8 cellular contexts compared by ENCODE assay signal in genomic region chr10:45734867-45735266, GRCh38. TPM values are rescaled to one million over a fixed set of nuclear protein-coding genes. Genes with fewer than 3 reads are reported as not detected.
DNase-seq lines count a peak whose midpoint lies in the region; ATAC-seq and TF ChIP-seq lines count a peak whose summit lies in the region.
"Not testable (repeated sequence)": the region's sequence is repeated elsewhere in the genome, so short reads cannot be mapped to it uniquely, and the experiment has no call there.

No MANE protein-coding gene starts in this region.

- not testable (repeated sequence) for H3K27ac ChIP-seq in IMR-90 (ENCODE audit: insufficient read depth, low read length); endodermal cell (ENCODE audit: low read depth, low read length); heart left ventricle; lower lobe of right lung; psoas muscle

- TF ChIP-seq RAD21 in IMR-90 (IDR thresholded peaks at IDR 0.05; ENCODE audit: low read length): not testable (repeated sequence)

- not testable (repeated sequence) for H3K79me1 ChIP-seq in IMR-90 (ENCODE audit: low read depth in 1 of 2, low read length in 2 of 2)

- not testable (repeated sequence) for H2AFZ ChIP-seq in IMR-90 (replicated peaks; ENCODE audit: low read length, poor library complexity)

- H3K9me3 ChIP-seq in IMR-90 (ENCODE audit: control insufficient read depth, insufficient read depth, low read length); endodermal cell (ENCODE audit: control insufficient read depth, low read length); heart left ventricle; lower lobe of right lung; psoas muscle: not testable (repeated sequence)

- peak; percentile 11 for TF ChIP-seq CTCF in AG09309 (IDR thresholded peaks at IDR 0.05; ENCODE audit: control insufficient read depth, insufficient read depth, low read depth, low read length, missing control alignments)
- 0 out of 2 replicates have a peak, but pooled peaks have one; percentile 19 for TF ChIP-seq CTCF in IMR-90 (conservative IDR thresholded peaks at IDR 0.05; ENCODE audit: low read depth, low read length)
- TF ChIP-seq CTCF in endodermal cell (conservative IDR thresholded peaks at IDR 0.05): peak; percentile 44
- peak in 10 of 12 donors; percentile 6 to 47 (median 16) for TF ChIP-seq CTCF in heart left ventricle (IDR thresholded peaks at IDR 0.05)
- TF ChIP-seq CTCF in lower lobe of right lung (IDR thresholded peaks at IDR 0.05): peak; percentile 24
- peak; percentile 24 for TF ChIP-seq CTCF in psoas muscle (IDR thresholded peaks at IDR 0.05)

- not testable (repeated sequence) for H2BK15ac ChIP-seq in IMR-90 (ENCODE audit: low read depth, low read length)

- TF ChIP-seq POLR2A in IMR-90 (IDR thresholded peaks at IDR 0.05; ENCODE audit: low read depth, low read length); heart left ventricle (IDR thresholded peaks at IDR 0.05): not testable (repeated sequence)

- not testable (repeated sequence) for H4K8ac ChIP-seq in IMR-90 (ENCODE audit: low read depth in 2 of 2, low read length in 2 of 2)

- not testable (repeated sequence) for H3K4me3 ChIP-seq in AG09309 (ENCODE audit: control insufficient read depth, low read depth, low read length); IMR-90 (ENCODE audit: insufficient read depth, low read depth, low read length); endodermal cell (ENCODE audit: low read length); heart left ventricle; lower lobe of right lung; psoas muscle

- not testable (repeated sequence) for H3K36me3 ChIP-seq in IMR-90 (ENCODE audit: control insufficient read depth, insufficient read depth, low read length); endodermal cell (ENCODE audit: control insufficient read depth, insufficient read depth, low read length)
- H3K36me3 ChIP-seq in heart left ventricle (peaks cover 0 to 44% (median 27%) of the 10 kb centered on the region in 9 donors), lower lobe of right lung (peaks cover 28% of the 10 kb centered on the region), psoas muscle (ENCODE audit: insufficient read depth in 1 of 2, low read depth in 1 of 2) (peaks cover 0 to 18% of the 10 kb centered on the region in 2 donors)

- not testable (repeated sequence) for H4K20me1 ChIP-seq in IMR-90 (ENCODE audit: insufficient read depth, low read length)

- not testable (repeated sequence) for H4K5ac ChIP-seq in IMR-90 (ENCODE audit: low read depth, low read length)

- H3K27me3 ChIP-seq in IMR-90 (ENCODE audit: control insufficient read depth, insufficient read depth, low read length); endodermal cell (ENCODE audit: control insufficient read depth, insufficient read depth, low read length, poor library complexity, severe bottlenecking); heart left ventricle; lower lobe of right lung (ENCODE audit: low read depth); psoas muscle (ENCODE audit: insufficient read depth in 3 of 3, low read length in 2 of 3): not testable (repeated sequence)

- not testable (repeated sequence) for H2AK9ac ChIP-seq in IMR-90 (replicated peaks; ENCODE audit: low read depth, low read length, poor library complexity)

- not testable (repeated sequence) for H3K18ac ChIP-seq in IMR-90 (ENCODE audit: low read depth, low read length)

- intact Hi-C loops in IMR-90 (cut with micrococcal nuclease); lower lobe of right lung (cut with DNase I); psoas muscle (cut with DNase I): not testable (repeated sequence)
- intact Hi-C loops in heart left ventricle (cut with DNase I): loop anchor here in 1 of 10 donors (10.0 kb wide), 1 partner anchor 270 kb away; no protein-coding TSS in a partner anchor

- not testable (repeated sequence) for H3K4me1 ChIP-seq in IMR-90 (ENCODE audit: control insufficient read depth, insufficient read depth, low read length); endodermal cell (ENCODE audit: control insufficient read depth, insufficient read depth, low read length); heart left ventricle; lower lobe of right lung; psoas muscle

- not testable (repeated sequence) for H3K56ac ChIP-seq in IMR-90 (ENCODE audit: extremely low read depth, insufficient read depth, low read length)

- H2BK5ac ChIP-seq in IMR-90 (ENCODE audit: low read depth, low read length, poor library complexity, severe bottlenecking): not testable (repeated sequence)

- H2BK120ac ChIP-seq in IMR-90 (ENCODE audit: low read depth, low read length): not testable (repeated sequence)

- BruUV-seq in IMR-90 (replicated peaks; lab: Mats Ljungman, UMichigan): not testable (repeated sequence)

- not testable (repeated sequence) for H3K27ac Mint-ChIP-seq in activated CD8-positive, alpha-beta memory T cell treated with anti-CD3 and anti-CD28 coated beads, Interleukin-2, amount 10 ng/mL, durations not matched to agents 7 days and 5 days; endodermal cell

- H3K4ac ChIP-seq in IMR-90 (ENCODE audit: low read depth, low read length): not testable (repeated sequence)

- not testable (repeated sequence) for H3K4me2 ChIP-seq in IMR-90 (ENCODE audit: low read depth, low read length)

- H3K9me1 ChIP-seq in IMR-90 (ENCODE audit: insufficient read depth, low read length): not testable (repeated sequence)

- not testable (repeated sequence) for H3K36me3 Mint-ChIP-seq in activated CD8-positive, alpha-beta memory T cell treated with anti-CD3 and anti-CD28 coated beads, Interleukin-2, amount 10 ng/mL, durations not matched to agents 7 days and 5 days; endodermal cell (ENCODE audit: low read depth)

- ATAC-seq in IMR-90 (ENCODE audit: low read depth); heart left ventricle; lower lobe of right lung: not testable (repeated sequence)
- ATAC-seq in activated CD8-positive, alpha-beta memory T cell treated with anti-CD3 and anti-CD28 coated beads, Interleukin-2, amount 10 ng/mL, durations not matched to agents 7 days and 5 days: peak; percentile 33
- ATAC-seq in psoas muscle: peak in 1 of 4 donors; percentile 38

- not testable (repeated sequence) for H3K4me3 Mint-ChIP-seq in activated CD8-positive, alpha-beta memory T cell treated with anti-CD3 and anti-CD28 coated beads, Interleukin-2, amount 10 ng/mL, durations not matched to agents 7 days and 5 days; endodermal cell

- H2BK20ac ChIP-seq in IMR-90 (ENCODE audit: low read depth, low read length): not testable (repeated sequence)

- H3K23ac ChIP-seq in IMR-90 (ENCODE audit: low read depth, low read length): not testable (repeated sequence)

- not testable (repeated sequence) for H3K14ac ChIP-seq in IMR-90 (replicated peaks; ENCODE audit: low read depth, low read length)

- CTCF ChIA-PET in IMR-90 (lab: Yijun Ruan, JAX); activated CD8-positive, alpha-beta memory T cell treated with anti-CD3 and anti-CD28 coated beads, Interleukin-2, amount 10 ng/mL, durations not matched to agents 7 days and 5 days (lab: Charles Lee): not testable (repeated sequence)

- not testable (repeated sequence) for H3K9me3 Mint-ChIP-seq in activated CD8-positive, alpha-beta memory T cell treated with anti-CD3 and anti-CD28 coated beads, Interleukin-2, amount 10 ng/mL, durations not matched to agents 7 days and 5 days (ENCODE audit: low read depth); endodermal cell

- not testable (repeated sequence) for DNase-seq in AG09309 (ENCODE audit: low read depth); IMR-90; activated CD8-positive, alpha-beta memory T cell treated with anti-CD3 and anti-CD28 coated beads, Interleukin-2, amount 10 ng/mL, durations not matched to agents 7 days and 5 days; endodermal cell; heart left ventricle; lower lobe of right lung; psoas muscle
- DNase-seq in EH (ENCODE audit: low read depth): peak; percentile 4

- not testable (repeated sequence) for H2AK5ac ChIP-seq in IMR-90 (ENCODE audit: low read depth, low read length)

- WGBS in IMR-90 (ENCODE audit: extremely low coverage in 2 of 2, insufficient read length in 1 of 2), 2 experiments: no CpG with 5 or more reads among the region's 1 CpG
- WGBS in endodermal cell (ENCODE audit: insufficient coverage in 1 of 2, insufficient read length in 1 of 2), 2 experiments: no CpG with 5 or more reads among the region's 1 CpG
- 100% methylated on average over 1 of the region's 1 CpG for WGBS in heart left ventricle, 4 donors
- no CpG with 5 or more reads among the region's 1 CpG for WGBS in psoas muscle, 3 donors

- in situ Hi-C loops in IMR-90 (cut with MboI; ENCODE audit: low sequenced_read_pairs): not testable (repeated sequence)

- not testable (repeated sequence) for H4K91ac ChIP-seq in IMR-90 (ENCODE audit: insufficient read depth, low read depth, low read length)

- H3K27me3 Mint-ChIP-seq in activated CD8-positive, alpha-beta memory T cell treated with anti-CD3 and anti-CD28 coated beads, Interleukin-2, amount 10 ng/mL, durations not matched to agents 7 days and 5 days; endodermal cell (ENCODE audit: insufficient read depth): not testable (repeated sequence)

- not testable (repeated sequence) for H3K9ac ChIP-seq in IMR-90 (ENCODE audit: low read depth, low read length); endodermal cell (ENCODE audit: extremely low read depth, low read length, poor library complexity, severe bottlenecking)

- H3K4me1 Mint-ChIP-seq in activated CD8-positive, alpha-beta memory T cell treated with anti-CD3 and anti-CD28 coated beads, Interleukin-2, amount 10 ng/mL, durations not matched to agents 7 days and 5 days; endodermal cell: not testable (repeated sequence)

- POLR2A ChIA-PET in IMR-90 (lab: Charles Lee; ENCODE audit: unreplicated experiment): not testable (repeated sequence)

- dilution Hi-C loops in IMR-90 (cut with HindIII; ENCODE audit: low sequenced_read_pairs, unreplicated experiment): not testable (repeated sequence)

RNA-seq across cellular contexts. Expression of gene WASHC2C, which starts 7.8 kb away (rescaled TPM):
- 27.2 and 45.3 TPM in 2 replicates for total RNA-seq in IMR-90 (2012; rRNA removed)
- polyA plus RNA-seq in IMR-90 (2012; rRNA removed): 18.0 and 22.2 TPM in 2 replicates
- 8.4 and 9.3 TPM in 2 replicates for polyA plus RNA-seq in IMR-90 (2012; cell fraction: cytosol; rRNA removed)
- polyA plus RNA-seq in IMR-90 (2012; cell fraction: nucleus; rRNA removed; ENCODE audit: low replicate concordance): 25.3 and 59.9 TPM in 2 replicates
- 10 to 100 TPM; 28.2 to 31.3 TPM for total RNA-seq in activated CD8-positive, alpha-beta memory T cell treated with anti-CD3 and anti-CD28 coated beads, Interleukin-2, amount 10 ng/mL, durations not matched to agents 7 days and 5 days
- total RNA-seq in endodermal cell: 10 to 100 TPM; 38.6 to 53.4 TPM
- polyA plus RNA-seq in endodermal cell (2013, experiment 1 of 2): 24.5 TPM
- polyA plus RNA-seq in endodermal cell (2013, experiment 2 of 2): 19.5 TPM
- 10 to 100 TPM; 20.1 to 36.5 (median 23.6) TPM for total RNA-seq in heart left ventricle
- 10 to 100 TPM; 10.2 to 15.3 TPM for polyA plus RNA-seq in heart left ventricle
- total RNA-seq in lower lobe of right lung: 61.5 TPM
- 10 to 100 TPM; 10.8 to 21.8 (median 16.3) TPM for total RNA-seq in psoas muscle
- polyA plus RNA-seq in psoas muscle: 10 to 100 TPM; 10.0 to 19.8 (median 10.8) TPM
